In the genomic region with DNA sequence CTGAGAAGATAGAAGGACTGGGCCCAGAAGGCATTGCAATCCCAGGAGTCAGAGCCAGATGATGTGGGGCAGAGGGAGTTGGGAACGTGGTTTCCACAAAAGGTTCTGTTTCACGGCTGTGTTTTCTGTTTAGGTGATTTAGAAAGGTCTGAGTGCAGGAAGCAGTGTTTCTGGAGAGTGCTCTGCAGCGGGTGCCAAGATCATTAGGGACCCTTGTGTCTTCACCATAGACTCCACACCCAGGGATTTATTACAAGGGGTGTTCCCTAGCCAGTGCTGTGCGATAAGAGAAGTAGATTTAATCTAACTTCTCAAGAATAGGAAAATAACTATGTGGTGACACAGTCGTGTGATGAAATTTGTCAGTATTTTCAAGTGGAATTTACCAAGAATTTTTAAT, we compare ENCODE assay signal across 28 cellular contexts.
"Had no signal": no experiment of that assay in that cellular context is flagged by ENCODE, and none has a peak within 500 bp of the region (broad histone marks: within the 10 kb centered on the region; RNA-seq: fewer than 3 reads in every experiment).

No MANE protein-coding gene starts in this region.

- H3K4me1 ChIP-seq: adrenal gland, body of pancreas, esophagus muscularis mucosa, foreskin keratinocyte, gastroesophageal sphincter had no signal

- DNase-seq: activated CD4-positive, alpha-beta memory T cell treated with anti-CD3 and anti-CD28 coated beads for 36 hours; activated CD4-positive, alpha-beta T cell treated with anti-CD3 and anti-CD28 coated beads for 36 hours; activated CD4-positive, alpha-beta T cell treated with anti-CD3 and anti-CD28 coated beads, Interleukin-2, amount 10 ng/mL, durations not matched to agents 24 days and 14 days; activated CD4-positive, CD25-positive, alpha-beta regulatory T cell; activated CD4-positive, CD25-positive, alpha-beta regulatory T cell treated with anti-CD3 and anti-CD28 coated beads, Interleukin-2, amount 50 U/mL, for 72 hours; activated CD8-positive, alpha-beta memory T cell treated with anti-CD3 and anti-CD28 coated beads, Interleukin-2, amount 10 ng/mL, durations not matched to agents 7 days and 5 days; activated CD8-positive, alpha-beta memory T cell treated with anti-CD3 and anti-CD28 coated beads, Interleukin-2, amount 50 U/mL, for 4 hours; activated CD8-positive, alpha-beta T cell treated with anti-CD3 and anti-CD28 coated beads, Interleukin-2, amount 10 ng/mL, durations not matched to agents 7 days and 5 days; activated effector memory CD4-positive, alpha-beta T cell treated with anti-CD3 and anti-CD28 coated beads, Interleukin-2, amount 50 U/mL, for 16 hours; activated naive CD4-positive, alpha-beta T cell treated with anti-CD3 and anti-CD28 coated beads for 36 hours; activated naive CD8-positive, alpha-beta T cell treated with anti-CD3 and anti-CD28 coated beads for 36 hours; activated naive CD8-positive, alpha-beta T cell treated with anti-CD3 and anti-CD28 coated beads, Interleukin-2, amount 50 U/mL, for 24 hours; activated T-cell treated with anti-CD3 and anti-CD28 coated beads, Interleukin-2, amount 50 U/mL, for 1 hour; activated T-cell treated with anti-CD3 and anti-CD28 coated beads, Interleukin-2, amount 50 U/mL, for 48 hours; adrenal gland; amygdala; aorta; body of pancreas; caudate nucleus; cortex of kidney; dermis blood vessel endothelial cell; effector CD4-positive, alpha-beta T cell; effector memory CD8-positive, alpha-beta T cell; erythroblast; foreskin keratinocyte; T-helper 2 cell had no signal

- H3K27ac ChIP-seq: adrenal gland, body of pancreas, esophagus muscularis mucosa, foreskin keratinocyte, gastroesophageal sphincter had no signal

- H3K4me3 ChIP-seq: adrenal gland, body of pancreas, esophagus muscularis mucosa, gastroesophageal sphincter had no signal

- H3K27me3 ChIP-seq: adrenal gland, body of pancreas, esophagus muscularis mucosa, foreskin keratinocyte had no signal

- H3K36me3 ChIP-seq: adrenal gland, esophagus muscularis mucosa, gastroesophageal sphincter had no signal

- ATAC-seq: activated CD4-positive, alpha-beta T cell treated with anti-CD3 and anti-CD28 coated beads for 36 hours; activated CD8-positive, alpha-beta memory T cell treated with anti-CD3 and anti-CD28 coated beads, Interleukin-2, amount 10 ng/mL, durations not matched to agents 7 days and 5 days; activated CD8-positive, alpha-beta T cell treated with anti-CD3 and anti-CD28 coated beads, Interleukin-2, amount 10 ng/mL, durations not matched to agents 7 days and 5 days; activated naive CD8-positive, alpha-beta T cell treated with anti-CD3 and anti-CD28 coated beads, Interleukin-2, amount 50 U/mL, for 24 hours; body of pancreas; effector memory CD8-positive, alpha-beta T cell; foreskin keratinocyte; gastroesophageal sphincter had no signal
